ENCODE assay signal across 9 cellular contexts in the genomic region with DNA sequence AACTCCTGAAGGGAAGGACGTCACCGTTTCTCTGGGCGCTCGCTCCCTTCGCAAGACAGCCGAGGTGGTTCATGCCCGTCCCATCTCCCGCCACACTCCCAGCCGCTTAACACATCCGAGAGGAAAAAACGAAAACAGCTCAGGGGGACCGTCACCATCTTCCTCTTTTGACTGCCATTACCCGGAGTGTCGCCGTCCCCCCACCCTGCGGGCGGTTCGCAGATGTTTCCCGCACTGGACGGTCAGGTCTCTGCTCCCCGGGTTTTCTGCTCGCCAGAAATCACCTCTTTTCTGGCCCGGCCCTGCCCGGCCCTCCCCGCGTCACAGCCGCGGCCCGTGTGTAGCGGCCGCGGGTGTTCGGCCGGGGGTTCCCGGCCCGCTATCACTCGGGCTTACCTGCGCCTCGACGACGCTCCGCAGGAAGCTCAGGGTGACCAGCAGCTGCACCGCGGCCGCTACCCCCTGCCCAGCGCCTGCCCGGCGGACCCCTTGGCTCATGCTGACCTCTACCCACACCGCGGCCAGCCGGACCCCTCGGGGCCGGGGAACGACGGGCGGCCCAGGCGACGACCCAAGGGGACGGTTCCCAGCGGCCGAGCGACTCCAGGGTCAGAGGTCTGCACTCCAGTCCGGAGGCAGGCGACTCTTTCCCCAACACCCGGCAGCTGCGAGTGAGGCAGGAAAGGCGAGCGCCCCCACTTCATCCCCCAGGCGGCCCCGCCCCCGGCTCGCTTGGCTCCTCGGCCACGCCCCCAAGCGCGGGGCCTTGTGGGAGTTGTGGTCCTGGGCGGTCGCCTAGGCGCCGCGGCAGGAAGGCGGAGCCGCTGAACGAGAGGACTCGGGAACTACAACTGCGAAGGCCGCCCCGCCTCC. TPM values are rescaled to one million over a fixed set of nuclear protein-coding genes. Genes with fewer than 3 reads are reported as not detected.
DNase-seq lines count a peak whose midpoint lies in the region; ATAC-seq, FAIRE-seq and TF ChIP-seq lines count a peak whose summit lies in the region.
"Had no signal": no experiment of that assay in that cellular context is flagged by ENCODE, and none has a peak within 500 bp of the region (broad histone marks: within the 10 kb centered on the region; RNA-seq: fewer than 3 reads in every experiment).

A gene with protein sequence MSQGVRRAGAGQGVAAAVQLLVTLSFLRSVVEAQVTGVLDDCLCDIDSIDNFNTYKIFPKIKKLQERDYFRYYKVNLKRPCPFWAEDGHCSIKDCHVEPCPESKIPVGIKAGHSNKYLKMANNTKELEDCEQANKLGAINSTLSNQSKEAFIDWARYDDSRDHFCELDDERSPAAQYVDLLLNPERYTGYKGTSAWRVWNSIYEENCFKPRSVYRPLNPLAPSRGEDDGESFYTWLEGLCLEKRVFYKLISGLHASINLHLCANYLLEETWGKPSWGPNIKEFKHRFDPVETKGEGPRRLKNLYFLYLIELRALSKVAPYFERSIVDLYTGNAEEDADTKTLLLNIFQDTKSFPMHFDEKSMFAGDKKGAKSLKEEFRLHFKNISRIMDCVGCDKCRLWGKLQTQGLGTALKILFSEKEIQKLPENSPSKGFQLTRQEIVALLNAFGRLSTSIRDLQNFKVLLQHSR (minus strand): TSS at position 673 of the 873 bp plus-strand sequence. CDS start 175 bp downstream, at position 498.

- no peaks in the 10 kb centered on the region for H3K27me3 ChIP-seq in BLaER1
- H3K27me3 ChIP-seq in colonic mucosa: no peaks in the 10 kb centered on the region

- H3K36me3 ChIP-seq in BLaER1: peaks cover 12% of the 10 kb centered on the region
- no peaks in the 10 kb centered on the region for H3K36me3 ChIP-seq in colonic mucosa

- intact Hi-C loops in colonic mucosa (cut with DNase I) (no loop called here), left colon (cut with DNase I, micrococcal nuclease) (no loop called here)

- FAIRE-seq in GM19239 (lab: Jason Lieb, UNC): peak; percentile 98
- FAIRE-seq: endometrium had no signal

- H3K9ac ChIP-seq in BLaER1: peak within 1 kb of the TSS; percentile 97
- peak within 1 kb of the TSS; percentile 74 to 89 for H3K9ac ChIP-seq in colonic mucosa (ENCODE audit: low read depth in 2 of 2, low read length in 2 of 2)

- H3K4me3 ChIP-seq in BLaER1 (peak within 1 kb of the TSS; percentile 99), colonic mucosa (peak within 1 kb of the TSS; percentile 90)

- TF ChIP-seq CTCF in colonic mucosa (IDR thresholded peaks at IDR 0.05): no peak

- peaks cover 16% of the 10 kb centered on the region for H3K9me3 ChIP-seq in BLaER1
- H3K9me3 ChIP-seq in colonic mucosa: no peaks in the 10 kb centered on the region

- H3K4me1 ChIP-seq in BLaER1: peaks cover 59% of the 10 kb centered on the region
- H3K4me1 ChIP-seq in colonic mucosa: peaks cover 3% of the 10 kb centered on the region

- H3K27ac ChIP-seq in BLaER1 (peak within 1 kb of the TSS; percentile 94), colonic mucosa (peak within 1 kb of the TSS; percentile 68)

- ATAC-seq in HG03442 (IDR thresholded peaks at IDR 0.05; ENCODE audit: unreplicated experiment): peak; percentile 79
- ATAC-seq in left colon: peak; percentile 100

- peaks cover 23% of the 10 kb centered on the region for H4K20me1 ChIP-seq in BLaER1

- peak within 1 kb of the TSS; percentile 89 for H3K4me2 ChIP-seq in BLaER1

- DNase-seq in GM19239 (ENCODE audit: insufficient read length, low spot score) (peak; percentile 80), NCI-H510A treated with DMSO at 0.1 percent for 48 hours (lab: John Stamatoyannopoulos, UW) (peak; percentile 88), colonic mucosa (peak; percentile 97), left colon (peak; percentile 95 to 98)
- DNase-seq in activated CD4-positive, alpha-beta T cell treated with anti-CD3 and anti-CD28 coated beads for 4 hours: peak; percentile 97
- peak; percentile 93 to 97 for DNase-seq in stimulated activated CD4-positive, alpha-beta T cell treated with anti-CD3 and anti-CD28 coated beads, Interleukin-1b, Interleukin-23, amount 100 ng/mL, for 4 hours (ENCODE audit: low read depth in 2 of 2)

RNA-seq across cellular contexts. Expression of the gene that starts here (rescaled TPM):
- total RNA-seq in colonic mucosa (1 to 10 TPM; 2.3 to 2.7 TPM), left colon (1 to 10 TPM; 2.2 to 3.8 TPM)

Comparison
In these comparisons a context has a peak if more than half of its experiments do, and no peak if none do; other contexts are left out.
1. Peak in every context shown above with its lines: DNase-seq, ATAC-seq, H3K4me3 ChIP-seq and H3K27ac ChIP-seq.